17 cellular contexts compared by ENCODE assay signal in the genomic region with DNA sequence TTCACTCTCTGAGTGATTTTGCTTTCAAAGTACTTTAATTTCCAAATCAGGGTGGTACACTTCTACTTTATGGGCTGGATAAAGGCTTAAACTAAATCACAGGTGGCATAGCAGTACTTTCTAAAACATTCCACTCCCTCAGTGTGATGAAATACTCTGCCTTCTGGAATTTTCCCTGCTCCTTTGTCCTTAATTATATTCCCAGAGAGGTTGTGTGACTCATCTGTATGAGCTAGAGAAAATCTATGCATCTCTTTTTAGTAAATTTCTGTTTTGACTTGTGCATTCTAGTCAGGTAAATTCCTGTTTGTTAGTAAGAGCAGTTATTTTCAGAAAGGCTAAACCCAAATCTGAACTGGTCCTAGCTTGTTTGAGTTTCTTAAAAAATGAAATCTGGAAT. TPM values are rescaled to one million over a fixed set of nuclear protein-coding genes. Genes with fewer than 3 reads are reported as not detected.
DNase-seq lines count a peak whose midpoint lies in the region; FAIRE-seq and TF ChIP-seq lines count a peak whose summit lies in the region.
"Had no signal": no experiment of that assay in that cellular context is flagged by ENCODE, and none has a peak within 500 bp of the region (broad histone marks: within the 10 kb centered on the region; RNA-seq: fewer than 3 reads in every experiment).

No MANE protein-coding gene starts in this region.

- in situ Hi-C loops in brain microvascular endothelial cell (cut with HindIII; ENCODE audit: low pct_ligation_motif_present, low sequenced_read_pairs), result no loop called here

- H4K20me1 ChIP-seq in keratinocyte (ENCODE audit: control insufficient read depth, extremely low read depth, insufficient read depth, low read length), result no peaks in the 10 kb centered on the region

- peak overlapping the region; percentile 95 for H3K4me2 ChIP-seq in keratinocyte (ENCODE audit: control insufficient read depth, extremely low read depth, insufficient read depth, low read depth, low read length)

- peak; percentile 69 for FAIRE-seq in keratinocyte (lab: Jason Lieb, UNC)

- peak; percentile 40 for DNase-seq in AG20443 (ENCODE audit: low spot score)
- DNase-seq in M059J (ENCODE audit: low read depth), result peak; percentile 62
- peak; percentile 39 for DNase-seq in dermis blood vessel endothelial cell
- peak; percentile 65 for DNase-seq in keratinocyte (ENCODE audit: low read depth, low spot score)
- DNase-seq in brain microvascular endothelial cell, result no peak
- DNase-seq in head of caudate nucleus, result no peak
- no peak for DNase-seq in NCI-H1092 treated with DMSO at 0.1 percent for 48 hours (lab: John Stamatoyannopoulos, UW)
- DNase-seq in NOMO-1 treated with DMSO at 0.1 percent for 48 hours (lab: John Stamatoyannopoulos, UW; ENCODE audit: unreplicated experiment), result no peak
- DNase-seq: activated CD4-positive, alpha-beta T cell treated with anti-CD3 and anti-CD28 coated beads for 48 hours; activated CD8-positive, alpha-beta memory T cell treated with anti-CD3 and anti-CD28 coated beads, Interleukin-2, amount 50 U/mL, for 48 hours; activated naive CD4-positive, alpha-beta T cell; body of pancreas; Calu3; NCI-H1092; NCI-H526; T-helper 9 cell had no signal

- H3K27ac ChIP-seq in keratinocyte (ENCODE audit: control insufficient read depth, insufficient read depth, low read length), result peak overlapping the region; percentile 93
- H3K27ac ChIP-seq in brain microvascular endothelial cell, result no peak overlapping the region
- H3K27ac ChIP-seq: body of pancreas had no signal

- no peaks in the 10 kb centered on the region for H3K27me3 ChIP-seq in keratinocyte (ENCODE audit: control insufficient read depth, extremely low read depth, insufficient read depth, low read length)
- no peaks in the 10 kb centered on the region for H3K27me3 ChIP-seq in brain microvascular endothelial cell (replicated peaks)
- H3K27me3 ChIP-seq: body of pancreas had no signal

- dilution Hi-C loops in keratinocyte (cut with MboI; ENCODE audit: extremely low pct_ligation_motif_present, low sequenced_read_pairs), result no loop called here

- peak overlapping the region; percentile 26 for H2AFZ ChIP-seq in keratinocyte (ENCODE audit: control insufficient read depth, low read length)

- no peak for TF ChIP-seq CTCF in keratinocyte (optimal IDR thresholded peaks at IDR 0.05 in 1 of 3, IDR thresholded peaks at IDR 0.05 in 1 of 3, conservative IDR thresholded peaks at IDR 0.05 in 1 of 3; ENCODE audit: extremely low read depth in 1 of 3, insufficient read depth in 2 of 3, low read length in 3 of 3)
- no peak for TF ChIP-seq CTCF in brain microvascular endothelial cell (IDR thresholded peaks at IDR 0.05; ENCODE audit: low read depth, low read length, missing control alignments)

- H3K36me3 ChIP-seq in keratinocyte (ENCODE audit: control insufficient read depth in 2 of 2, extremely low read depth in 1 of 2, insufficient read depth in 2 of 2, low read length in 2 of 2) (no peaks in the 10 kb centered on the region), brain microvascular endothelial cell (replicated peaks) (no peaks in the 10 kb centered on the region)

- H3K4me3 ChIP-seq in keratinocyte (ENCODE audit: control insufficient read depth in 2 of 3, extremely low read depth in 1 of 3, insufficient read depth in 2 of 3, low read depth in 1 of 3, low read length in 3 of 3), result peak overlapping the region in 1 of 3 experiments; percentile 38
- no peak overlapping the region for H3K4me3 ChIP-seq in brain microvascular endothelial cell (ENCODE audit: low read depth, low read length)
- H3K4me3 ChIP-seq: body of pancreas had no signal

- peak overlapping the region; percentile 52 for H3K9ac ChIP-seq in keratinocyte (ENCODE audit: control insufficient read depth, extremely low read depth, insufficient read depth, low read length)

- intact Hi-C loops in head of caudate nucleus (cut with DNase I), result no loop called here

- H3K9me3 ChIP-seq in keratinocyte (ENCODE audit: control insufficient read depth, low read depth, low read length), result peaks cover 18% of the 10 kb centered on the region

- no peaks in the 10 kb centered on the region for H3K79me2 ChIP-seq in keratinocyte (ENCODE audit: control insufficient read depth, insufficient read depth, low read length)

- H3K4me1 ChIP-seq in keratinocyte (ENCODE audit: control insufficient read depth, extremely low read depth, insufficient read depth, low read length), result peaks cover 22% of the 10 kb centered on the region
- H3K4me1 ChIP-seq: body of pancreas had no signal

- H3K9me1 ChIP-seq in keratinocyte (ENCODE audit: control insufficient read depth, extremely low read depth, insufficient read depth, low read length), result no peaks in the 10 kb centered on the region

RNA-seq across cellular contexts. Expression of gene PLA2R1, which starts 29.0 kb away (rescaled TPM):
- 0.66 and 1.8 TPM in 2 replicates for total RNA-seq in M059J (2014; rRNA removed; shearing (Covaris generic))
- total RNA-seq in dermis blood vessel endothelial cell, result 17.0 and 32.3 TPM in 2 replicates
- polyA plus RNA-seq in keratinocyte, result 7.6 to 13.2 TPM (median 12.3 TPM) in 3 replicates
- 9.3 TPM for polyA plus RNA-seq in keratinocyte (2011; ENCODE audit: low read depth)
- polyA plus RNA-seq in keratinocyte (2011; cell fraction: cytosol; rRNA removed), result 2.8 and 4.1 TPM in 2 replicates
- 19.0 and 20.2 TPM in 2 replicates for polyA plus RNA-seq in keratinocyte (2011; cell fraction: nucleus; rRNA removed)
- 6.6 and 8.5 TPM in 2 replicates for polyA plus RNA-seq in keratinocyte (2012; ENCODE audit: low replicate concordance)
- 1.7 to 15.0 TPM (median 13.4 TPM) in 3 replicates for polyA minus RNA-seq in keratinocyte
- 6.1 TPM for polyA minus RNA-seq in keratinocyte (2011; cell fraction: cytosol; rRNA and poly(A)+ RNA removed)
- polyA minus RNA-seq in keratinocyte (2011; cell fraction: nucleus; rRNA and poly(A)+ RNA removed), result 14.7 and 37.3 TPM in 2 replicates
- total RNA-seq: OCI-LY7 had no signal

Comparison
In these comparisons a context has a peak if more than half of its experiments do, and no peak if none do; other contexts are left out.
1. DNase-seq: peak in AG20443 (single experiment), M059J (single experiment), dermis blood vessel endothelial cell (single experiment) and keratinocyte (single experiment); none in brain microvascular endothelial cell (single experiment), head of caudate nucleus (0 of 42), NCI-H1092 treated with DMSO at 0.1 percent for 48 hours (single experiment) and NOMO-1 treated with DMSO at 0.1 percent for 48 hours (single experiment).